ENCODE assay signal across 29 cellular contexts in the genomic region with DNA sequence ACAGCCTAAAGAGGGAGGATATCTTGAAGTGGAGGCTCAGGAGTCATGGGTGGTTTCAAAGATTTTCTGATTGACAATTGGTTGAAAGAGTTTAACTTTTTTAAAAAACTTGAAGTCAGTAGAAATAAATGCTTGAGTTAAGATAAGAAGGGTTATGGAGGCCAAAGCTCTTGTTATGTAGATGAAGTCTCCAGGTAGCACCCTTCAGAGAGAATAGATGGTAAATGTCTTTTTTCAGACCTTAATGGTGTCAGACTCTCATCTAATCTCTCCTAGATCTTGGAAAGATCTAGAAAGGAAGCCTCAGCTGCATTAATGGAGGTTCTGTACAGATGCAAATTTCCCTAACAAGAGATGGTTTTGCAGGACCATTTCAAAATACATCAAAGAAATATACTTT.
"Had no signal": no experiment of that assay in that cellular context is flagged by ENCODE, and none has a peak within 500 bp of the region (broad histone marks: within the 10 kb centered on the region; RNA-seq: fewer than 3 reads in every experiment).

No MANE protein-coding gene starts in this region.

- H3K9me3 ChIP-seq: left lung, lower lobe of right lung, mucosa of descending colon, ovary, right atrium auricular region, right lobe of liver, tibial nerve, uterus had no signal

- H3K4me3 Mint-ChIP-seq: immature natural killer cell; naive thymus-derived CD4-positive, alpha-beta T cell; natural killer cell treated with Interleukin-12 subunit alpha and Interleukin-12 subunit beta and Interleukin-15 and Interleukin-18, amount 100 ng/mL, for 72 hours; stimulated activated memory B cell treated with anti-CD40 and anti-IgM and Interleukin-4, amounts not matched to agents 10 μg/mL and 1 μg/mL and 100 μg/mL, for 72 hours; stimulated activated naive CD8-positive, alpha-beta T cell treated with anti-CD3 and anti-CD28 coated beads, Interleukin-15, amount 100 ng/mL, for 72 hours; type B pancreatic cell had no signal

- H3K27me3 ChIP-seq: left lung, ovary, right atrium auricular region, right lobe of liver, tibial nerve, uterus had no signal

- H3K4me1 Mint-ChIP-seq: immature natural killer cell had no signal

- H3K4me2 ChIP-seq: smooth muscle cell had no signal

- H3K4me1 ChIP-seq: left lung, lower lobe of right lung, right atrium auricular region, right lobe of liver, tibial nerve, uterus had no signal

- H3K36me3 ChIP-seq: left lung, lower lobe of right lung, ovary, right atrium auricular region, right lobe of liver, tibial nerve, uterus had no signal

- H3K27ac Mint-ChIP-seq: immature natural killer cell; natural killer cell treated with Interleukin-12 subunit alpha and Interleukin-12 subunit beta and Interleukin-15 and Interleukin-18, amount 100 ng/mL, for 72 hours; progenitor cell of endocrine pancreas; stimulated activated memory B cell treated with anti-CD40 and anti-IgM and Interleukin-4, amounts not matched to agents 10 μg/mL and 1 μg/mL and 100 μg/mL, for 72 hours; stimulated activated naive CD8-positive, alpha-beta T cell treated with anti-CD3 and anti-CD28 coated beads, Interleukin-15, amount 100 ng/mL, for 72 hours; type B pancreatic cell had no signal

- FAIRE-seq: islet of Langerhans had no signal

- H3K27ac ChIP-seq: left lung, lower lobe of right lung, ovary, right atrium auricular region, right lobe of liver, tibial nerve, uterus had no signal

- H3K4me3 ChIP-seq: left lung, lower lobe of right lung, mucosa of descending colon, ovary, right atrium auricular region, right lobe of liver, smooth muscle cell, tibial nerve, uterus had no signal

- H3K9me3 Mint-ChIP-seq: immature natural killer cell; natural killer cell treated with Interleukin-12 subunit alpha and Interleukin-12 subunit beta and Interleukin-15 and Interleukin-18, amount 100 ng/mL, for 72 hours; stimulated activated memory B cell treated with anti-CD40 and anti-IgM and Interleukin-4, amounts not matched to agents 10 μg/mL and 1 μg/mL and 100 μg/mL, for 72 hours; stimulated activated naive CD8-positive, alpha-beta T cell treated with anti-CD3 and anti-CD28 coated beads, Interleukin-15, amount 100 ng/mL, for 72 hours; type B pancreatic cell had no signal

- H3K36me3 Mint-ChIP-seq: immature natural killer cell; naive thymus-derived CD4-positive, alpha-beta T cell; natural killer cell treated with Interleukin-12 subunit alpha and Interleukin-12 subunit beta and Interleukin-15 and Interleukin-18, amount 100 ng/mL, for 72 hours; stimulated activated memory B cell treated with anti-CD40 and anti-IgM and Interleukin-4, amounts not matched to agents 10 μg/mL and 1 μg/mL and 100 μg/mL, for 72 hours; type B pancreatic cell had no signal

- ATAC-seq: left colon; left lung; lower lobe of right lung; mucosa of descending colon; naive thymus-derived CD4-positive, alpha-beta T cell; natural killer cell treated with Interleukin-12 subunit alpha and Interleukin-12 subunit beta and Interleukin-15 and Interleukin-18, amount 100 ng/mL, for 72 hours; right lobe of liver; stimulated activated memory B cell treated with anti-CD40 and anti-IgM and Interleukin-4, amounts not matched to agents 10 μg/mL and 1 μg/mL and 100 μg/mL, for 72 hours; stimulated activated naive CD8-positive, alpha-beta T cell treated with anti-CD3 and anti-CD28 coated beads, Interleukin-15, amount 100 ng/mL, for 72 hours had no signal

- H3K27me3 Mint-ChIP-seq: naive thymus-derived CD4-positive, alpha-beta T cell; progenitor cell of endocrine pancreas; stimulated activated memory B cell treated with anti-CD40 and anti-IgM and Interleukin-4, amounts not matched to agents 10 μg/mL and 1 μg/mL and 100 μg/mL, for 72 hours; stimulated activated naive CD8-positive, alpha-beta T cell treated with anti-CD3 and anti-CD28 coated beads, Interleukin-15, amount 100 ng/mL, for 72 hours; type B pancreatic cell had no signal

- DNase-seq: hippocampal formation; immature natural killer cell; kidney; left colon; left lung; lower lobe of right lung; mammary epithelial cell; mesenchymal stem cell; midbrain; mucosa of descending colon; naive thymus-derived CD4-positive, alpha-beta T cell; ovary; right lobe of liver; stimulated activated CD4-positive, alpha-beta T cell treated with anti-CD3 and anti-CD28 coated beads, Interleukin-1b, Interleukin-23, amount 100 ng/mL, for 48 hours; stimulated activated CD4-positive, alpha-beta T cell treated with anti-CD3 and anti-CD28 coated beads, Interleukin-2, amount 100 ng/mL, for 48 hours; stimulated activated CD4-positive, alpha-beta T cell treated with anti-CD3 and anti-CD28 coated beads, Interleukin-4, amount 100 ng/mL, for 4 hours; stimulated activated CD8-positive, alpha-beta memory T cell treated with anti-CD3 and anti-CD28 coated beads, Interleukin-4, amount 100 ng/mL, for 48 hours; stimulated activated naive CD4-positive, alpha-beta T cell treated with Interleukin-2 at 50 U/mL for 16 hours; stimulated activated naive CD8-positive, alpha-beta T cell treated with anti-CD3 and anti-CD28 coated beads, Interleukin-15, amount 100 ng/mL, for 72 hours; substantia nigra; uterus had no signal
